ENCODE assay signal across 9 cellular contexts in genomic region chr17:40345161-40346034, GRCh38. TPM values are rescaled to one million over a fixed set of nuclear protein-coding genes. Genes with fewer than 3 reads are reported as not detected.
DNase-seq lines count a peak whose midpoint lies in the region; ATAC-seq and TF ChIP-seq lines count a peak whose summit lies in the region.
"Had no signal": no experiment of that assay in that cellular context is flagged by ENCODE, and none has a peak within 500 bp of the region (broad histone marks: within the 10 kb centered on the region; RNA-seq: fewer than 3 reads in every experiment).

No MANE protein-coding gene starts in this region.

- CTCF ChIA-PET in activated CD8-positive, alpha-beta T cell treated with anti-CD3 and anti-CD28 coated beads, Interleukin-2, amount 10 ng/mL, durations not matched to agents 7 days and 5 days (lab: Charles Lee): interaction anchor here (0.6 to 2.0 kb wide), 9 partner anchors 9 to 111 kb away, joined by 3 to 16 read pairs (median 4); no protein-coding TSS in a partner anchor

- peak overlapping the region; percentile 85 for H3K9ac ChIP-seq in BLaER1

- H3K4me1 Mint-ChIP-seq in activated CD8-positive, alpha-beta T cell treated with anti-CD3 and anti-CD28 coated beads, Interleukin-2, amount 10 ng/mL, durations not matched to agents 7 days and 5 days (ENCODE audit: low read depth): peaks cover 86% of the 10 kb centered on the region
- H3K4me1 Mint-ChIP-seq in natural killer cell: peaks cover 67 to 92% of the 10 kb centered on the region in 2 donors

- ATAC-seq in activated CD8-positive, alpha-beta T cell treated with anti-CD3 and anti-CD28 coated beads, Interleukin-2, amount 10 ng/mL, durations not matched to agents 7 days and 5 days: peak; percentile 24
- ATAC-seq in natural killer cell: peak in 1 of 3 donors; percentile 5
- no peak for ATAC-seq in HG03159 (IDR thresholded peaks at IDR 0.05; ENCODE audit: unreplicated experiment)
- no peak for ATAC-seq in HG02840 (IDR thresholded peaks at IDR 0.05; ENCODE audit: low FRiP score, unreplicated experiment)
- no peak for ATAC-seq in HG02870 (IDR thresholded peaks at IDR 0.05; ENCODE audit: unreplicated experiment)

- H3K4me3 Mint-ChIP-seq in activated CD8-positive, alpha-beta T cell treated with anti-CD3 and anti-CD28 coated beads, Interleukin-2, amount 10 ng/mL, durations not matched to agents 7 days and 5 days: peak overlapping the region; percentile 66
- H3K4me3 Mint-ChIP-seq in natural killer cell: peak overlapping the region; percentile 83

- TF ChIP-seq CTCF in fibroblast of mammary gland (conservative IDR thresholded peaks at IDR 0.05; ENCODE audit: control insufficient read depth, insufficient read depth, low read depth, low read length) (no peak), natural killer cell (IDR thresholded peaks at IDR 0.05) (no peak)

- peak overlapping the region; percentile 84 for H3K27ac ChIP-seq in BLaER1
- H3K27ac ChIP-seq: HL-60 had no signal

- H3K27me3 Mint-ChIP-seq in activated CD8-positive, alpha-beta T cell treated with anti-CD3 and anti-CD28 coated beads, Interleukin-2, amount 10 ng/mL, durations not matched to agents 7 days and 5 days (ENCODE audit: low read depth): no peaks in the 10 kb centered on the region
- H3K27me3 Mint-ChIP-seq in natural killer cell (ENCODE audit: low read depth in 2 of 2): no peaks in the 10 kb centered on the region

- peak; percentile 95 for DNase-seq in HuH-7 (ENCODE audit: low spot score)
- peak; percentile 44 for DNase-seq in activated CD8-positive, alpha-beta T cell treated with anti-CD3 and anti-CD28 coated beads, Interleukin-2, amount 10 ng/mL, durations not matched to agents 7 days and 5 days
- DNase-seq in fibroblast of mammary gland (ENCODE audit: low read depth): peak; percentile 38
- DNase-seq in natural killer cell: peak; percentile 59

- intact Hi-C loops in natural killer cell (cut with micrococcal nuclease): no loop called here

- H3K4me2 ChIP-seq in BLaER1: peak overlapping the region; percentile 97

- peak overlapping the region; percentile 80 for H3K27ac Mint-ChIP-seq in activated CD8-positive, alpha-beta T cell treated with anti-CD3 and anti-CD28 coated beads, Interleukin-2, amount 10 ng/mL, durations not matched to agents 7 days and 5 days
- H3K27ac Mint-ChIP-seq in natural killer cell: peak overlapping the region; percentile 89 to 97

- no peaks in the 10 kb centered on the region for H3K9me3 Mint-ChIP-seq in activated CD8-positive, alpha-beta T cell treated with anti-CD3 and anti-CD28 coated beads, Interleukin-2, amount 10 ng/mL, durations not matched to agents 7 days and 5 days (ENCODE audit: insufficient read depth)
- H3K9me3 Mint-ChIP-seq in natural killer cell: no peaks in the 10 kb centered on the region

- peak overlapping the region; percentile 82 for H3K4me3 ChIP-seq in BLaER1
- H3K4me3 ChIP-seq in fibroblast of mammary gland (ENCODE audit: control insufficient read depth, low read depth, low read length): peak overlapping the region; percentile 12

- H3K36me3 Mint-ChIP-seq in activated CD8-positive, alpha-beta T cell treated with anti-CD3 and anti-CD28 coated beads, Interleukin-2, amount 10 ng/mL, durations not matched to agents 7 days and 5 days (ENCODE audit: low read depth): peaks cover 49% of the 10 kb centered on the region
- H3K36me3 Mint-ChIP-seq in natural killer cell: no peaks in the 10 kb centered on the region

- H3K36me3 ChIP-seq in BLaER1: peaks cover 17% of the 10 kb centered on the region

- peaks cover 36% of the 10 kb centered on the region for H4K20me1 ChIP-seq in BLaER1

- H3K27me3 ChIP-seq in BLaER1: no peaks in the 10 kb centered on the region

- no peaks in the 10 kb centered on the region for H3K9me3 ChIP-seq in BLaER1

- peaks cover 91% of the 10 kb centered on the region for H3K4me1 ChIP-seq in BLaER1

- POLR2A ChIA-PET in activated CD8-positive, alpha-beta T cell treated with anti-CD3 and anti-CD28 coated beads, Interleukin-2, amount 10 ng/mL, durations not matched to agents 7 days and 5 days (lab: Charles Lee): interaction anchor here (1.0 to 1.5 kb wide), 5 partner anchors 20 to 56 kb away, joined by 3 to 6 read pairs (median 5); no protein-coding TSS in a partner anchor

RNA-seq across cellular contexts. Expression of gene GJD3, which starts 19.1 kb away (rescaled TPM):
- total RNA-seq in activated CD8-positive, alpha-beta T cell treated with anti-CD3 and anti-CD28 coated beads, Interleukin-2, amount 10 ng/mL, durations not matched to agents 7 days and 5 days: under 1 TPM in 1 of 2 experiments, not detected in 1; 0.29 TPM
- total RNA-seq in natural killer cell: not detected

RNA-seq across cellular contexts. Expression of gene RARA, which starts 36.4 kb away (rescaled TPM):
- 10 to 100 TPM; 61.1 to 63.2 TPM for total RNA-seq in activated CD8-positive, alpha-beta T cell treated with anti-CD3 and anti-CD28 coated beads, Interleukin-2, amount 10 ng/mL, durations not matched to agents 7 days and 5 days
- total RNA-seq in natural killer cell: 10 to 100 TPM; 75.9 to 94.6 (median 79.1) TPM

RNA-seq across cellular contexts. Expression of gene CDC6, which starts 57.7 kb away (rescaled TPM):
- total RNA-seq in activated CD8-positive, alpha-beta T cell treated with anti-CD3 and anti-CD28 coated beads, Interleukin-2, amount 10 ng/mL, durations not matched to agents 7 days and 5 days: 100 to 1,000 TPM; 103 to 110 TPM
- 1 to 10 TPM; 3.4 to 4.9 (median 3.8) TPM for total RNA-seq in natural killer cell

Comparison
In these comparisons a context has a peak if more than half of its experiments do, and no peak if none do; other contexts are left out.
1. DNase-seq: peak in every context shown above with its lines; median percentile 95 in HuH-7; 59 in natural killer cell; 44 in activated CD8-positive, alpha-beta T cell treated with anti-CD3 and anti-CD28 coated beads, Interleukin-2, amount 10 ng/mL, durations not matched to agents 7 days and 5 days; 38 in fibroblast of mammary gland.
2. RNA of gene CDC6, which starts 57.7 kb away (total RNA-seq): 103 to 110 TPM in activated CD8-positive, alpha-beta T cell treated with anti-CD3 and anti-CD28 coated beads, Interleukin-2, amount 10 ng/mL, durations not matched to agents 7 days and 5 days; 3.4 to 4.9 TPM in natural killer cell; every median in the first group is over 10 times any median in the second.